ENCODE assay signal across 26 cellular contexts in genomic region chr5:180318456-180319089, GRCh38. TPM values are rescaled to one million over a fixed set of nuclear protein-coding genes. Genes with fewer than 3 reads are reported as not detected.
"Had no signal": no experiment of that assay in that cellular context is flagged by ENCODE, and none has a peak within 500 bp of the region (broad histone marks: within the 10 kb centered on the region; RNA-seq: fewer than 3 reads in every experiment).

No MANE protein-coding gene starts in this region.

- ATAC-seq: left lung; mucosa of descending colon; pancreas; stimulated activated effector memory CD8-positive, alpha-beta T cell treated with anti-CD3 and anti-CD28 coated beads, Interleukin-12 subunit alpha, Interleukin-12 subunit beta, amount 100 ng/mL, for 72 hours had no signal

- H3K4me3 Mint-ChIP-seq: immature natural killer cell; mesothelial cell of epicardium; naive B cell; natural killer cell treated with Interleukin-12 subunit alpha and Interleukin-12 subunit beta and Interleukin-15 and Interleukin-18, amount 100 ng/mL, for 72 hours; neural crest cell; stimulated activated effector memory CD8-positive, alpha-beta T cell treated with anti-CD3 and anti-CD28 coated beads, Interleukin-12 subunit alpha, Interleukin-12 subunit beta, amount 100 ng/mL, for 72 hours had no signal

- H3K36me3 Mint-ChIP-seq: immature natural killer cell; mesothelial cell of epicardium; naive B cell; natural killer cell treated with Interleukin-12 subunit alpha and Interleukin-12 subunit beta and Interleukin-15 and Interleukin-18, amount 100 ng/mL, for 72 hours; stimulated activated effector memory CD8-positive, alpha-beta T cell treated with anti-CD3 and anti-CD28 coated beads, Interleukin-12 subunit alpha, Interleukin-12 subunit beta, amount 100 ng/mL, for 72 hours had no signal

- H3K27me3 Mint-ChIP-seq: progenitor cell of endocrine pancreas had no signal

- H3K9me3 Mint-ChIP-seq: immature natural killer cell; mesothelial cell of epicardium; naive B cell; natural killer cell treated with Interleukin-12 subunit alpha and Interleukin-12 subunit beta and Interleukin-15 and Interleukin-18, amount 100 ng/mL, for 72 hours; neural crest cell; stimulated activated effector memory CD8-positive, alpha-beta T cell treated with anti-CD3 and anti-CD28 coated beads, Interleukin-12 subunit alpha, Interleukin-12 subunit beta, amount 100 ng/mL, for 72 hours had no signal

- DNase-seq: dorsolateral prefrontal cortex; effector CD4-positive, alpha-beta T cell; hypothalamus; immature natural killer cell; islet precursor cell; left lung; mesenchymal stem cell; mucosa of descending colon; naive B cell; nucleus accumbens; pancreas; sigmoid colon; stimulated activated CD4-positive, alpha-beta T cell treated with anti-CD3 and anti-CD28 coated beads, Interleukin-2, amount 100 ng/mL, for 24 hours; stimulated activated CD4-positive, alpha-beta T cell treated with anti-CD3 and anti-CD28 coated beads, Interleukin-4, amount 100 ng/mL, for 24 hours; stimulated activated naive CD4-positive, alpha-beta T cell treated with Interleukin-2 at 50 U/mL for 16 hours; stomach; thyroid gland; trophoblast cell had no signal

- H3K27ac ChIP-seq: left lung, pancreas, sigmoid colon, stomach, thyroid gland, vagina had no signal

- H3K27me3 ChIP-seq: dorsolateral prefrontal cortex, pancreas, sigmoid colon, thyroid gland, vagina had no signal

- H3K36me3 ChIP-seq: pancreas, thyroid gland had no signal

- H3K4me1 Mint-ChIP-seq: immature natural killer cell, mesothelial cell of epicardium had no signal

- H3K27ac Mint-ChIP-seq: immature natural killer cell; mesothelial cell of epicardium; naive B cell; natural killer cell treated with Interleukin-12 subunit alpha and Interleukin-12 subunit beta and Interleukin-15 and Interleukin-18, amount 100 ng/mL, for 72 hours; progenitor cell of endocrine pancreas; stimulated activated effector memory CD8-positive, alpha-beta T cell treated with anti-CD3 and anti-CD28 coated beads, Interleukin-12 subunit alpha, Interleukin-12 subunit beta, amount 100 ng/mL, for 72 hours had no signal

- H3K9me3 ChIP-seq: left lung, mucosa of descending colon, pancreas, sigmoid colon, stomach, thyroid gland, vagina had no signal

- H3K4me1 ChIP-seq: left lung, pancreas, sigmoid colon, stomach, vagina had no signal

- FAIRE-seq: colon, frontal cortex, pancreas had no signal

- H3K4me3 ChIP-seq: dorsolateral prefrontal cortex, left lung, mucosa of descending colon, pancreas, sigmoid colon, stomach, thyroid gland, vagina had no signal

RNA-seq across cellular contexts. Expression of gene GFPT2, which starts 34.6 kb away (rescaled TPM):
- polyA plus RNA-seq: immature natural killer cell had no signal
